ENCODE assay signal across 1 cellular context in the genomic region with DNA sequence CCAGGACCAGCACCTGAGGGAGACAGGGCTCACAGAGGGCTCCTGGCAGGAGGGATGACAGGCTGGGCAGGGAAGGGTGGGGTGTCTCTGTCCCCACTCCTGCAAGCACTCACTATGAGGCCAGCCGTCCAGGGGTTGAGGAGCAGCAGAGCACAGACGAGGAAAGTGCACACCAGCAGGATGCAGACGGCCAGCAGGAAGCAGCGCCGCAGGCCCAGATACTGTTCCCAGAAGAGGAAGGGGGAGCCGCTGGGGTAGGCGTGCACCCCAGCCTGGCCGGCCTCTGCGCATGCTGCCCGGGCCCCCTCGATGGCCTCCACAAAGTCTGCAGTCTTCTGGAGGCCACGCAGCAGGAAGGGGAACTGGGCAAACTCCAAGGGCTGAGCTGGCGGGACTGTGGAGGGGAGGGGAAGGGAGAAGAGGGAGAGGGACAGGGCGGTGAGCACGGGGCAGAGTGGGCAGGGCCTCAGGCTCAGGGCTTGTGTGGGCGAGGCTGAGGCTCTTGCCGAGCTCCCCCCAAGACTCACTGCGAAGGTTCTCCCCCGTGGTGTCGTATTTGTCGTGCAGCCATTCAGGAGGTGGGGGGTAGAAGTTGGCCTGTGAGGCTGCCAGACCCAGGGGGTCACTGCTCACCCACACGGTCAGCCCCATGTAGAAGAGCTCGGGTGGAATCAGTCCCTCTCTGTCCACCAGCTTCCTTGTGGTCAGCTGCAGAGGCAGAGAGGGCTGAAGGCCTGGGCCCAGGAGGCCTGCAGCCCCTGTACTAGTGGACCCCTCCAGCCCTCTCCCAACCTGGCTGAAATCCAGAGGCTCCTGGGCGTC.
TF ChIP-seq lines count a peak whose summit lies in the region.

No MANE protein-coding gene starts in this region.

TF ChIP-seq in WTC11, 78 proteins besides CTCF, POLR2A, EP300 and RAD21:
- TF ChIP-seq JUN (CRISPR knock-in tag; IDR thresholded peaks at IDR 0.05): no peak
- peak; percentile 59; the same call in 1 of the 2 replicates for TF ChIP-seq GABPB1 (CRISPR knock-in tag; IDR thresholded peaks at IDR 0.05)
